ENCODE assay signal across 1 cellular context in genomic region chr19:6400062-6400944, GRCh38.
TF ChIP-seq lines count a peak whose summit lies in the region.

No MANE protein-coding gene starts in this region.

TF ChIP-seq in K562, 482 proteins besides CTCF, POLR2A, EP300 and RAD21:
- TF ChIP-seq ZNF121 (CRISPR knock-in tag; conservative IDR thresholded peaks at IDR 0.05) (peak; percentile 80), EGR1 (conservative IDR thresholded peaks at IDR 0.05) (peak; percentile 51)
